Comparison of ENCODE assay signal across 17 cellular contexts in the genomic region with DNA sequence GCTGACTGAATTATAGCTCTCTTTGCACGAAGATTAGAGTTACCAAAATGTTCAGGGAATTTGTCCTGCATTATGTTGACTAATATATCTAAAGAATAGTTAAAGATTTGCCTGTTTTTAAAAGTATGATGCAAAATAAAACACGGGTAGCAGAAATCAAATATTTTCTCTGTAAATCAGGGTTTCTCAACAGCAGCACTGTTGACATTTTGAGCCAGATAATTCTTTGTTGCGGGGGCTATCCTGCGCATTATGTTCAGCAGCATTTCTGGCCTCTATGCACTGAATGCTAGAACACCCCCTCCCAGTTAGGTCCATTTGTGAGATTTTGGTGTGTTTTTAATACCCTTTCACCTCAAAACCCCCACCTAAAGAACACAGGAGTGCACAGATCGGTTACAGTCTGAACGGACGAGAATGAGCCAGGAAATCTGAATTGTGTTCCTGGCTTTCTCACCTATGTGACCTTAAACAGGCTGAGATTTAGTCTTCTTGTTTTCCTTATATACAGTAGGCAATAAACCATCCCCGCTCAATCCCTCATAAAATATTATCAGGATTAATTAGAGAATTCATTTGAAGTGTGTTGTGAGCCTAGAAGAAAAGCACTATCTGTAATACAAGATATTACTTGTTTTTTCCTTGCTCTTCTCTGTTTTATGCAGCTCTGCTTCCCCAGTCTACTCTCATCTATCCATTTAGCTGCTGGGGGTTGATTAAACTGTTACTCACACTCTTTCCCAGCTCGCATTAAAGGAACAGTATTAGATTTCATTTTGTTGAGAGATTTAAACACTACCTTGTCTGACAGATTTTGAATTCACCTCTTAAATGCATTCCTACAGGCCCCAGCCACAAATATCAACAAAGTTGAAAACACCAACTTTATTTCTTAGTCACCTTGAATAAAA.
DNase-seq lines count a peak whose midpoint lies in the region; ATAC-seq, FAIRE-seq and TF ChIP-seq lines count a peak whose summit lies in the region.
"Had no signal": no experiment of that assay in that cellular context is flagged by ENCODE, and none has a peak within 500 bp of the region (broad histone marks: within the 10 kb centered on the region; RNA-seq: fewer than 3 reads in every experiment).

No MANE protein-coding gene starts in this region.

- TF ChIP-seq POLR2A in sigmoid colon (IDR thresholded peaks at IDR 0.05), result no peak

- H3K4me1 ChIP-seq in sigmoid colon, result no peaks in the 10 kb centered on the region
- H3K4me1 ChIP-seq: BLaER1 treated with 17β-estradiol and CSF1 and Interleukin-3, amounts not matched to agents 10 nM and 100 nM had no signal

- peak; percentile 21 for DNase-seq in NCI-H82 (lab: John Stamatoyannopoulos, UW)
- no peak for DNase-seq in NCI-H82 treated with DMSO at 0.1 percent for 48 hours (lab: John Stamatoyannopoulos, UW; ENCODE audit: unreplicated experiment)
- DNase-seq in astrocyte of the hippocampus (ENCODE audit: low read depth, low spot score), result peak; percentile 11
- peak; percentile 54 for DNase-seq in left kidney (ENCODE audit: low read depth, low spot score)
- no peak for DNase-seq in sigmoid colon
- no peak for DNase-seq in urothelium cell line (ENCODE audit: low spot score)
- DNase-seq: 8988T, DMS 273 treated with DMSO at 0.1 percent for 48 hours, H7, NCI-H2107, SHP77 had no signal

- no peaks in the 10 kb centered on the region for H3K27me3 ChIP-seq in sigmoid colon
- H3K27me3 ChIP-seq: BLaER1 treated with 17β-estradiol and CSF1 and Interleukin-3, amounts not matched to agents 10 nM and 100 nM had no signal

- no peak for ATAC-seq in GM19324 (IDR thresholded peaks at IDR 0.05; ENCODE audit: low FRiP score, unreplicated experiment)
- no peak for ATAC-seq in GM19035 (IDR thresholded peaks at IDR 0.05; ENCODE audit: unreplicated experiment)
- ATAC-seq: K562 had no signal

- no peak for FAIRE-seq in urothelium cell line (lab: Jason Lieb, UNC)
- FAIRE-seq: HTR-8/SVneo, K562, RCC 7860 had no signal

- WGBS in sigmoid colon, 2 donors, result 55 to 80% methylated on average over 9 of the region's 9 CpGs

- no peak overlapping the region for H3K27ac ChIP-seq in sigmoid colon
- H3K27ac ChIP-seq: BLaER1 treated with 17β-estradiol and CSF1 and Interleukin-3, amounts not matched to agents 10 nM and 100 nM had no signal

- no peak for TF ChIP-seq CTCF in sigmoid colon (IDR thresholded peaks at IDR 0.05)

- no peak overlapping the region for H3K4me3 ChIP-seq in sigmoid colon
- H3K4me3 ChIP-seq: BLaER1 treated with 17β-estradiol and CSF1 and Interleukin-3, amounts not matched to agents 10 nM and 100 nM; K562 had no signal

- no peaks in the 10 kb centered on the region for H3K9me3 ChIP-seq in sigmoid colon
- H3K9me3 ChIP-seq: BLaER1 treated with 17β-estradiol and CSF1 and Interleukin-3, amounts not matched to agents 10 nM and 100 nM had no signal

- no peaks in the 10 kb centered on the region for H3K36me3 ChIP-seq in sigmoid colon
- H3K36me3 ChIP-seq: BLaER1 treated with 17β-estradiol and CSF1 and Interleukin-3, amounts not matched to agents 10 nM and 100 nM had no signal

- TF ChIP-seq EP300 in sigmoid colon (IDR thresholded peaks at IDR 0.05), result no peak

- intact Hi-C loops in sigmoid colon (cut with DNase I), result no loop called here

Comparison
In these comparisons a context has a peak if more than half of its experiments do, and no peak if none do; other contexts are left out.
1. DNase-seq: peak in NCI-H82 (single experiment), astrocyte of the hippocampus (single experiment) and left kidney (single experiment); none in NCI-H82 treated with DMSO at 0.1 percent for 48 hours (single experiment), sigmoid colon (single experiment) and urothelium cell line (single experiment).